29 cellular contexts compared by ENCODE assay signal in genomic region chr9:6696178-6696577, GRCh38. TPM values are rescaled to one million over a fixed set of nuclear protein-coding genes. Genes with fewer than 3 reads are reported as not detected.
"Had no signal": no experiment of that assay in that cellular context is flagged by ENCODE, and none has a peak within 500 bp of the region (broad histone marks: within the 10 kb centered on the region; RNA-seq: fewer than 3 reads in every experiment).

No MANE protein-coding gene starts in this region.

- H3K27me3 Mint-ChIP-seq: memory B cell; naive thymus-derived CD8-positive, alpha-beta T cell; stimulated activated naive CD8-positive, alpha-beta T cell treated with anti-CD3 and anti-CD28 coated beads, Interleukin-15, Interleukin-2, amounts not matched to agents 100 ng/mL and 50 ng/mL, for 24 hours had no signal

- H3K4me3 ChIP-seq: heart right ventricle, hepatocyte, left ventricle myocardium inferior, lung, mucosa of descending colon, neural progenitor cell, psoas muscle, skin epidermis, suprapubic skin, thoracic aorta, tibial artery, upper lobe of right lung had no signal

- H3K4me3 Mint-ChIP-seq: memory B cell; naive thymus-derived CD8-positive, alpha-beta T cell; nephron; neural progenitor cell; stimulated activated naive CD8-positive, alpha-beta T cell treated with anti-CD3 and anti-CD28 coated beads, Interleukin-15, Interleukin-2, amounts not matched to agents 100 ng/mL and 50 ng/mL, for 24 hours had no signal

- H3K36me3 Mint-ChIP-seq: naive thymus-derived CD8-positive, alpha-beta T cell; neural progenitor cell had no signal

- H3K79me2 ChIP-seq: hepatocyte, parathyroid adenoma had no signal

- H3K27me3 ChIP-seq: heart right ventricle, hepatocyte, neural progenitor cell, neutrophil, suprapubic skin, tibial artery, upper lobe of right lung had no signal

- H3K36me3 ChIP-seq: heart right ventricle, left ventricle myocardium inferior, neural progenitor cell, neutrophil, suprapubic skin, thoracic aorta, tibial artery, upper lobe of right lung had no signal

- H3K9me3 Mint-ChIP-seq: naive thymus-derived CD8-positive, alpha-beta T cell; nephron; neural progenitor cell; stimulated activated naive CD8-positive, alpha-beta T cell treated with anti-CD3 and anti-CD28 coated beads, Interleukin-15, Interleukin-2, amounts not matched to agents 100 ng/mL and 50 ng/mL, for 24 hours had no signal

- H2AFZ ChIP-seq: hepatocyte, neural progenitor cell, parathyroid adenoma had no signal

- H3K9me3 ChIP-seq: heart right ventricle, left ventricle myocardium inferior, mucosa of descending colon, neutrophil, psoas muscle, suprapubic skin, thoracic aorta, tibial artery, upper lobe of right lung had no signal

- H3K4me1 ChIP-seq: heart right ventricle, left ventricle myocardium inferior, neural progenitor cell, parathyroid adenoma, psoas muscle, suprapubic skin, tibial artery, upper lobe of right lung had no signal

- DNase-seq: heart right ventricle; islet precursor cell; left ventricle myocardium inferior; midbrain; mucosa of descending colon; naive thymus-derived CD8-positive, alpha-beta T cell; occipital lobe; psoas muscle; stimulated activated CD4-positive, alpha-beta T cell treated with anti-CD3 and anti-CD28 coated beads, Interleukin-2, amount 100 ng/mL, for 48 hours; stimulated activated CD4-positive, alpha-beta T cell treated with anti-CD3 and anti-CD28 coated beads, Interleukin-4, amount 100 ng/mL, for 4 hours; stimulated activated CD8-positive, alpha-beta memory T cell treated with anti-CD3 and anti-CD28 coated beads, Interleukin-4, amount 100 ng/mL, for 48 hours; stimulated activated naive CD4-positive, alpha-beta T cell; tibial artery; trophoblast cell; upper lobe of right lung had no signal

- FAIRE-seq: urothelium cell line had no signal

- H3K9ac ChIP-seq: neural progenitor cell, parathyroid adenoma had no signal

- H3K4me2 ChIP-seq: hepatocyte, neural progenitor cell had no signal

- H3K4me1 Mint-ChIP-seq: neural progenitor cell had no signal

- ATAC-seq: heart right ventricle; naive thymus-derived CD8-positive, alpha-beta T cell; psoas muscle; sciatic nerve; upper lobe of right lung had no signal

- H3K27ac ChIP-seq: heart right ventricle, hepatocyte, left ventricle myocardium inferior, neural progenitor cell, neutrophil, parathyroid adenoma, psoas muscle, skin epidermis, suprapubic skin, thoracic aorta, tibial artery, upper lobe of right lung had no signal

- H3K27ac Mint-ChIP-seq: nephron; neural progenitor cell; stimulated activated naive CD8-positive, alpha-beta T cell treated with anti-CD3 and anti-CD28 coated beads, Interleukin-15, Interleukin-2, amounts not matched to agents 100 ng/mL and 50 ng/mL, for 24 hours had no signal

RNA-seq across cellular contexts. Expression of gene GLDC, which starts 50.6 kb away (rescaled TPM):
- total RNA-seq: heart right ventricle; left ventricle myocardium inferior; naive thymus-derived CD8-positive, alpha-beta T cell; subcutaneous adipose tissue had no signal
